Comparison of ENCODE assay signal across 9 cellular contexts in genomic region chr11:47846998-47847397, GRCh38. TPM values are rescaled to one million over a fixed set of nuclear protein-coding genes. Genes with fewer than 3 reads are reported as not detected.
DNase-seq lines count a peak whose midpoint lies in the region; ATAC-seq and TF ChIP-seq lines count a peak whose summit lies in the region.
"Had no signal": no experiment of that assay in that cellular context is flagged by ENCODE, and none has a peak within 500 bp of the region (broad histone marks: within the 10 kb centered on the region; RNA-seq: fewer than 3 reads in every experiment).

No MANE protein-coding gene starts in this region.

- H3K4me1 ChIP-seq in spleen = peaks cover 20 to 93% (median 79%) of the 10 kb centered on the region in 6 donors

- no peaks in the 10 kb centered on the region for H3K27me3 Mint-ChIP-seq in T-helper 2 cell treated with Interferon-gamma antibody and Interleukin-4, amounts not matched to agents 5 μg/mL and 100 μg/mL, for 36 hours (ENCODE audit: low read depth)
- no peaks in the 10 kb centered on the region for H3K27me3 Mint-ChIP-seq in T-cell

- peak overlapping the region; percentile 98 for H3K4me3 ChIP-seq in fibroblast of the aortic adventitia (ENCODE audit: low read depth, low read length)
- peak overlapping the region in 7 of 8 donors; percentile 63 to 96 (median 93) for H3K4me3 ChIP-seq in spleen

- WGBS in spleen, 5 donors = 69 to 85% (median 77%) methylated on average over 4 of the region's 4 CpGs

- peak overlapping the region; percentile 100 for H3K27ac Mint-ChIP-seq in T-helper 2 cell treated with Interferon-gamma antibody and Interleukin-4, amounts not matched to agents 5 μg/mL and 100 μg/mL, for 36 hours
- peak overlapping the region; percentile 70 to 99 for H3K27ac Mint-ChIP-seq in T-cell

- peaks cover 36% of the 10 kb centered on the region for H3K4me1 Mint-ChIP-seq in T-helper 2 cell treated with Interferon-gamma antibody and Interleukin-4, amounts not matched to agents 5 μg/mL and 100 μg/mL, for 36 hours (ENCODE audit: low read depth)
- peaks cover 53 to 58% (median 55%) of the 10 kb centered on the region in 3 donors for H3K4me1 Mint-ChIP-seq in T-cell

- H3K27ac ChIP-seq in spleen = peak overlapping the region in 2 of 8 donors; percentile 92 to 95

- peaks cover 16% of the 10 kb centered on the region for H3K36me3 Mint-ChIP-seq in T-helper 2 cell treated with Interferon-gamma antibody and Interleukin-4, amounts not matched to agents 5 μg/mL and 100 μg/mL, for 36 hours (ENCODE audit: low read depth)
- H3K36me3 Mint-ChIP-seq in T-cell = peaks cover 12% of the 10 kb centered on the region

- TF ChIP-seq CTCF in fibroblast of the aortic adventitia (IDR thresholded peaks at IDR 0.05; ENCODE audit: insufficient read depth, low read length) = no peak
- TF ChIP-seq CTCF in spleen (IDR thresholded peaks at IDR 0.05 in 8 of 11, conservative IDR thresholded peaks at IDR 0.05 in 3 of 11) = no peak

- no peak for TF ChIP-seq POLR2A in spleen (IDR thresholded peaks at IDR 0.05)

- intact Hi-C loops in spleen (cut with DNase I; ENCODE audit: low total_unique reads) = no loop called here

- POLR2A ChIA-PET in T-cell (lab: Charles Lee) = no interaction called here

- no peaks in the 10 kb centered on the region for H3K27me3 ChIP-seq in spleen (replicated peaks in 1 of 7)

- H3K4me3 Mint-ChIP-seq in T-helper 2 cell treated with Interferon-gamma antibody and Interleukin-4, amounts not matched to agents 5 μg/mL and 100 μg/mL, for 36 hours = peak overlapping the region; percentile 100
- H3K4me3 Mint-ChIP-seq in T-cell = peak overlapping the region; percentile 70 to 98 (median 97)

- H3K9me3 ChIP-seq in spleen = no peaks in the 10 kb centered on the region

- H3K36me3 ChIP-seq in spleen = peaks cover 0 to 48% (median 33%) of the 10 kb centered on the region in 6 donors

- CTCF ChIA-PET in T-cell (lab: Charles Lee) = interaction anchor here in 1 of 2 donors (0.9 kb wide), 1 partner anchor 13 kb away, joined by 3 read pairs; no protein-coding TSS in a partner anchor

- DNase-seq in T-helper 2 cell treated with Interferon-gamma antibody and Interleukin-4, amounts not matched to agents 5 μg/mL and 100 μg/mL, for 36 hours (ENCODE audit: low spot score) = no peak
- DNase-seq in T-helper 2 cell (no peak), T-cell (no peak), fibroblast of the aortic adventitia (ENCODE audit: low read depth) (no peak), spleen (no peak), iPS-NIHi11 (ENCODE audit: low spot score) (no peak), NCI-H2081 treated with DMSO at 0.1 percent for 48 hours (lab: John Stamatoyannopoulos, UW) (no peak)
- no peak for DNase-seq in NK-92 treated with Interleukin-12 subunit alpha and Interleukin-12 subunit beta, amount 100 ng/mL, for 24 hours (lab: John Stamatoyannopoulos, UW)
- DNase-seq: NCI-H1436 had no signal

- ATAC-seq in T-cell (replicated peaks in 1 of 4) = no peak

- no peaks in the 10 kb centered on the region for H3K9me3 Mint-ChIP-seq in T-helper 2 cell treated with Interferon-gamma antibody and Interleukin-4, amounts not matched to agents 5 μg/mL and 100 μg/mL, for 36 hours
- no peaks in the 10 kb centered on the region for H3K9me3 Mint-ChIP-seq in T-cell

RNA-seq across cellular contexts. Expression of gene NUP160, which starts 1.2 kb away (rescaled TPM):
- total RNA-seq in T-cell (10 to 100 TPM; 47.1 to 65.6 (median 52.5) TPM), fibroblast of the aortic adventitia (ENCODE audit: low replicate concordance) (31.2 and 41.5 TPM in 2 replicates), spleen (10 to 100 TPM; 39.8 to 54.8 (median 46.9) TPM)
- 10 to 100 TPM; 16.0 to 20.3 (median 16.0) TPM for polyA plus RNA-seq in spleen
